Comparison of ENCODE assay signal across 11 cellular contexts in genomic region chr13:51148223-51148951, GRCh38. TPM values are rescaled to one million over a fixed set of nuclear protein-coding genes. Genes with fewer than 3 reads are reported as not detected.
DNase-seq lines count a peak whose midpoint lies in the region; ATAC-seq and TF ChIP-seq lines count a peak whose summit lies in the region.
"Had no signal": no experiment of that assay in that cellular context is flagged by ENCODE, and none has a peak within 500 bp of the region (broad histone marks: within the 10 kb centered on the region; RNA-seq: fewer than 3 reads in every experiment).

No MANE protein-coding gene starts in this region.

- TF ChIP-seq CTCF in body of pancreas (IDR thresholded peaks at IDR 0.05) = no peak
- TF ChIP-seq CTCF in left lung (IDR thresholded peaks at IDR 0.05) = no peak
- TF ChIP-seq CTCF in GM10248 (IDR thresholded peaks at IDR 0.05; ENCODE audit: control extremely low read depth, extremely low read depth, low read depth, missing control alignments) = no peak
- no peak for TF ChIP-seq CTCF in chondrocyte (IDR thresholded peaks at IDR 0.05)

- H3K4me3 Mint-ChIP-seq in stimulated activated naive CD8-positive, alpha-beta T cell treated with anti-CD3 and anti-CD28 coated beads, Interleukin-15, amount 100 ng/mL, for 72 hours = no peak overlapping the region
- H3K4me3 Mint-ChIP-seq in chondrocyte (ENCODE audit: unreplicated experiment) = no peak overlapping the region
- H3K4me3 Mint-ChIP-seq: activated T-cell treated with anti-CD3 and anti-CD28 coated beads, Interleukin-2, amount 50 U/mL, for 24 hours had no signal

- CTCF ChIA-PET in GM10248 (lab: Yijun Ruan, JAX) = interaction anchor here (1.7 kb wide), 1 partner anchor 23 kb away, joined by 7 read pairs; no protein-coding TSS in a partner anchor

- H3K27ac Mint-ChIP-seq in stimulated activated naive CD8-positive, alpha-beta T cell treated with anti-CD3 and anti-CD28 coated beads, Interleukin-15, amount 100 ng/mL, for 72 hours = no peak overlapping the region
- H3K27ac Mint-ChIP-seq in chondrocyte (ENCODE audit: unreplicated experiment) = no peak overlapping the region
- H3K27ac Mint-ChIP-seq: activated T-cell treated with anti-CD3 and anti-CD28 coated beads, Interleukin-2, amount 50 U/mL, for 24 hours had no signal

- no peaks in the 10 kb centered on the region for H3K4me1 ChIP-seq in body of pancreas
- H3K4me1 ChIP-seq in left lung = no peaks in the 10 kb centered on the region

- intact Hi-C loops in body of pancreas (cut with DNase I) = loop anchor here (10.0 kb wide), 1 partner anchor 136 kb away; no protein-coding TSS in a partner anchor
- intact Hi-C loops in left lung (cut with DNase I) = loop anchor here in 1 of 2 donors (5.0 kb wide), 1 partner anchor 139 kb away; no protein-coding TSS in a partner anchor

- H3K36me3 Mint-ChIP-seq in chondrocyte (ENCODE audit: low read depth) = peaks cover 1% of the 10 kb centered on the region

- H3K4me1 Mint-ChIP-seq in stimulated activated naive CD8-positive, alpha-beta T cell treated with anti-CD3 and anti-CD28 coated beads, Interleukin-15, amount 100 ng/mL, for 72 hours = no peaks in the 10 kb centered on the region
- peaks cover 6% of the 10 kb centered on the region for H3K4me1 Mint-ChIP-seq in chondrocyte (ENCODE audit: low read depth)

- POLR2A ChIA-PET in GM10248 (lab: Yijun Ruan, JAX) = no interaction called here

- no peaks in the 10 kb centered on the region for H3K36me3 ChIP-seq in body of pancreas (replicated peaks in 1 of 2; ENCODE audit: insufficient read depth in 1 of 2, low read depth in 2 of 2)
- H3K36me3 ChIP-seq in left lung = no peaks in the 10 kb centered on the region
- H3K36me3 ChIP-seq: cardiac muscle cell had no signal

- H3K27me3 ChIP-seq in body of pancreas = no peaks in the 10 kb centered on the region
- no peaks in the 10 kb centered on the region for H3K27me3 ChIP-seq in left lung
- H3K27me3 ChIP-seq: cardiac muscle cell had no signal

- peaks cover 21% of the 10 kb centered on the region for H3K27me3 Mint-ChIP-seq in stimulated activated naive CD8-positive, alpha-beta T cell treated with anti-CD3 and anti-CD28 coated beads, Interleukin-15, amount 100 ng/mL, for 72 hours
- H3K27me3 Mint-ChIP-seq in chondrocyte (ENCODE audit: low read depth) = peaks cover 21% of the 10 kb centered on the region

- no peaks in the 10 kb centered on the region for H3K9me3 ChIP-seq in body of pancreas
- H3K9me3 ChIP-seq in left lung = peaks cover 0 to 11% of the 10 kb centered on the region in 2 donors

- no peak for TF ChIP-seq POLR2A in body of pancreas (IDR thresholded peaks at IDR 0.05)

- H3K27ac ChIP-seq in body of pancreas (peak overlapping the region in 1 of 4 donors; percentile 16), left lung (peak overlapping the region in 1 of 2 donors; percentile 11)
- H3K27ac ChIP-seq: cardiac muscle cell had no signal

- peak; percentile 23 for ATAC-seq in stimulated activated naive CD8-positive, alpha-beta T cell treated with anti-CD3 and anti-CD28 coated beads, Interleukin-15, Interleukin-2, amounts not matched to agents 100 U/mL and 50 U/mL, for 24 hours
- no peak for ATAC-seq in stimulated activated naive CD8-positive, alpha-beta T cell treated with anti-CD3 and anti-CD28 coated beads, Interleukin-15, amount 100 ng/mL, for 72 hours
- peak; percentile 33 for ATAC-seq in body of pancreas
- ATAC-seq in left lung = peak; percentile 50
- no peak for ATAC-seq in GM21576 (IDR thresholded peaks at IDR 0.05; ENCODE audit: unreplicated experiment)

- H3K9me3 Mint-ChIP-seq in stimulated activated naive CD8-positive, alpha-beta T cell treated with anti-CD3 and anti-CD28 coated beads, Interleukin-15, amount 100 ng/mL, for 72 hours = no peaks in the 10 kb centered on the region
- peaks cover 5% of the 10 kb centered on the region for H3K9me3 Mint-ChIP-seq in chondrocyte (ENCODE audit: low read depth)

- H3K4me3 ChIP-seq in body of pancreas (no peak overlapping the region), left lung (no peak overlapping the region)
- H3K4me3 ChIP-seq: cardiac muscle cell had no signal

- no peak for DNase-seq in stimulated activated naive CD8-positive, alpha-beta T cell treated with anti-CD3 and anti-CD28 coated beads, Interleukin-15, Interleukin-2, amounts not matched to agents 100 U/mL and 50 U/mL, for 24 hours
- DNase-seq in stimulated activated naive CD8-positive, alpha-beta T cell treated with anti-CD3 and anti-CD28 coated beads, Interleukin-15, amount 100 ng/mL, for 72 hours = no peak
- no peak for DNase-seq in body of pancreas
- no peak for DNase-seq in left lung
- no peak for DNase-seq in NCI-H1105 treated with DMSO at 0.1 percent for 48 hours (lab: John Stamatoyannopoulos, UW)
- no peak for DNase-seq in GM10248 (ENCODE audit: extremely low spot score)
- no peak for DNase-seq in chondrocyte (ENCODE audit: low spot score)
- DNase-seq: activated T-cell treated with anti-CD3 and anti-CD28 coated beads, Interleukin-2, amount 50 U/mL, for 24 hours had no signal

- WGBS in body of pancreas, 2 donors = 59 to 74% methylated on average over 9 to 18 of the region's 18 CpGs

RNA-seq across cellular contexts. Expression of gene C13orf42, which starts 37.3 kb away (rescaled TPM):
- total RNA-seq in body of pancreas = not detected
- total RNA-seq in left lung = under 1 TPM in 1 of 2 donors, not detected in 1; 0.16 TPM
- total RNA-seq in chondrocyte = not detected in 3 replicates
- total RNA-seq: cardiac muscle cell, MCF 10A had no signal

Comparison
In these comparisons a context has a peak if more than half of its experiments do, and no peak if none do; other contexts are left out.
1. ATAC-seq: peak in stimulated activated naive CD8-positive, alpha-beta T cell treated with anti-CD3 and anti-CD28 coated beads, Interleukin-15, Interleukin-2, amounts not matched to agents 100 U/mL and 50 U/mL, for 24 hours (single experiment), body of pancreas (single experiment) and left lung (single experiment); none in stimulated activated naive CD8-positive, alpha-beta T cell treated with anti-CD3 and anti-CD28 coated beads, Interleukin-15, amount 100 ng/mL, for 72 hours (single experiment) and GM21576 (single experiment).